In the genomic region with DNA sequence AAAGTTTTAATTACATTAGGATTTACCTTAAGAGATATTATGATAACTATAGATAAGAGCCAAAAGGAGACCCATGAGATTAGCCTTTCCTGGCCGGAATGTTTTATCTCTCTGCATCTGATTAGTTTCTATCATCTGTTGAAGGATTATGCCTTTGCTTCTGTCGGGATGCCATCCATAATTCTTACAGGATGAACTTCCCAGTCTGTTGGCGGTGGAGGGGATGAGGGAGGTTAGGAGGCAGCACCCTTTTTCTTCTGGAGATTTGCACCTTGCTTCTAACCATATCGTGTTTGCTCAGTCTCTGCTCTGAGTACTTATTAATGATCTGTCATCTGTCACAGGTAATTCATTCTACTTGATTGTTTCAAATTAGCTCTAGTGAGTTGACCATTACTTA, we compare ENCODE assay signal across 31 cellular contexts.
"Had no signal": no experiment of that assay in that cellular context is flagged by ENCODE, and none has a peak within 500 bp of the region (broad histone marks: within the 10 kb centered on the region; RNA-seq: fewer than 3 reads in every experiment).

No MANE protein-coding gene starts in this region.

- H3K27me3 ChIP-seq: ascending aorta, breast epithelium, cardiac muscle cell, colonic mucosa, dorsolateral prefrontal cortex, gastrocnemius medialis, heart left ventricle had no signal

- H3K4me1 ChIP-seq: ascending aorta, breast epithelium, colonic mucosa, gastrocnemius medialis, heart left ventricle had no signal

- H3K27ac ChIP-seq: ascending aorta, breast epithelium, cardiac muscle cell, colonic mucosa, dorsolateral prefrontal cortex, gastrocnemius medialis, heart left ventricle had no signal

- H3K4me3 ChIP-seq: ascending aorta, breast epithelium, cardiac muscle cell, colonic mucosa, dorsolateral prefrontal cortex, gastrocnemius medialis, heart left ventricle had no signal

- H3K36me3 ChIP-seq: ascending aorta, breast epithelium, cardiac muscle cell, colonic mucosa, gastrocnemius medialis, heart left ventricle had no signal

- DNase-seq: activated CD4-positive, alpha-beta memory T cell treated with anti-CD3 and anti-CD28 coated beads for 36 hours; activated CD4-positive, alpha-beta T cell treated with anti-CD3 and anti-CD28 coated beads for 36 hours; activated CD4-positive, alpha-beta T cell treated with anti-CD3 and anti-CD28 coated beads, Interleukin-2, amount 10 ng/mL, durations not matched to agents 24 days and 14 days; activated CD4-positive, CD25-positive, alpha-beta regulatory T cell; activated CD4-positive, CD25-positive, alpha-beta regulatory T cell treated with anti-CD3 and anti-CD28 coated beads, Interleukin-2, amount 50 U/mL, for 72 hours; activated CD8-positive, alpha-beta memory T cell treated with anti-CD3 and anti-CD28 coated beads, Interleukin-2, amount 50 U/mL, for 48 hours; activated CD8-positive, alpha-beta T cell treated with anti-CD3 and anti-CD28 coated beads, Interleukin-2, amount 10 ng/mL, durations not matched to agents 7 days and 5 days; activated gamma-delta T cell; activated naive CD4-positive, alpha-beta T cell; activated naive CD4-positive, alpha-beta T cell treated with anti-CD3 and anti-CD28 coated beads, Interleukin-2, amount 10 ng/mL, durations not matched to agents 7 days and 5 days; activated naive CD8-positive, alpha-beta T cell treated with anti-CD3 and anti-CD28 coated beads, Interleukin-2, amount 10 ng/mL, durations not matched to agents 7 days and 5 days; activated T-cell treated with anti-CD3 and anti-CD28 coated beads for 4 hours; activated T-cell treated with anti-CD3 and anti-CD28 coated beads, Interleukin-2, amount 50 U/mL, for 24 hours; activated T-cell treated with anti-CD3 and anti-CD28 coated beads, Interleukin-2, amount 50 U/mL, for 72 hours; central memory CD4-positive, alpha-beta T cell; cerebellar nuclear complex; colonic mucosa; dorsolateral prefrontal cortex; effector memory CD4-positive, alpha-beta T cell; endodermal cell; foreskin fibroblast; gastrocnemius medialis; glutamatergic neuron; heart left ventricle; T-helper 17 cell; T1000 had no signal

- ATAC-seq: activated CD4-positive, alpha-beta T cell treated with anti-CD3 and anti-CD28 coated beads for 36 hours; activated CD8-positive, alpha-beta T cell treated with anti-CD3 and anti-CD28 coated beads, Interleukin-2, amount 10 ng/mL, durations not matched to agents 7 days and 5 days; activated naive CD4-positive, alpha-beta T cell treated with anti-CD3 and anti-CD28 coated beads, Interleukin-2, amount 50 U/mL, for 72 hours; activated T-cell treated with anti-CD3 and anti-CD28 coated beads, Interleukin-2, amount 50 U/mL, for 72 hours; esophagus mucosa; gastrocnemius medialis; heart left ventricle; T-helper 17 cell had no signal

- H3K9me3 ChIP-seq: ascending aorta, breast epithelium, colonic mucosa, gastrocnemius medialis, heart left ventricle had no signal
